In the genomic region with DNA sequence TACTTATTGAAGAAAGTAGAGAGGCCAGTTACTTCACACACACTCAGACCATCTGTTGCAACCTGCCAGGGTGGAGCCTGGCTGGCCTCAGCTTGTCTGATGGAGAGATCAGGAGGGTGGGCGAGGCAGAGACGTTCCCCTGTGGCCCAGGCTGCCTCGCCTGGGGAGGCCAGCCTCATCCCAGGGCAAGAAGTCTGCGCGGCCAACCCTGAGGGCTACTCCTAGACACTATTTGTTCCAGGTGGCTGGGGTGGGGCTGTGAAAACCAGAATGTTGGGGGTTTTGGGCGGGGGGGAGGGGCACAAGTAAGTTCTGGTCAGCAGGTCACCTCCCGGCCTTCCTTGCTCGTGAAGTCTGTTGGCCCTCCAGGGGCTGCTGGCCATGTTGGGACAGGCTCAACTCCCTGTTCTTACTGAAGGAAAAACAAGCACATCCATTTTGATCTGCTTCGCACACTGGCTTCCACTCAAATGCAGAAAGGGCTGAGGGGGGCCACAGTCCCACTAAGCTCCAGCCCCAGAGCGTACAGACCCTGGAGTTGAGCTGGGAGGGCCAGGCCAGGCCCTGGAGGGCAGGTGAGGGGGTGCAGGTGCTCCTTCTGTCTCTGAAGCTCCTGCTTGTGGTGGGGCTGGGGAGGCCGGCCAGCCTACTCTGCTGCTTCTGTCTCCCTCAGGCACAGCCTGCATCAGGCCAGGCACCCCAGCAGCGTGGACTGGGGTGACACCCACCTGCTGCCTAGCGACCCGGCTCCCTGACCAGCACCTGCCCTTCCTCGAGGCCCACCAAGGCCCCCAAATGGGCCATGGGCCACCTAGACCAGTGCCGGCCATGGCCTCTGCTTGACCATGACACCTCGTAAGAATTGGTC, we compare ENCODE assay signal across 20 cellular contexts. TPM values are rescaled to one million over a fixed set of nuclear protein-coding genes. Genes with fewer than 3 reads are reported as not detected.
DNase-seq lines count a peak whose midpoint lies in the region; ATAC-seq and TF ChIP-seq lines count a peak whose summit lies in the region.
"Had no signal": no experiment of that assay in that cellular context is flagged by ENCODE, and none has a peak within 500 bp of the region (broad histone marks: within the 10 kb centered on the region; RNA-seq: fewer than 3 reads in every experiment).

No MANE protein-coding gene starts in this region.

- peaks cover 22% of the 10 kb centered on the region for H3K36me3 Mint-ChIP-seq in T-helper 1 cell treated with Interleukin-12 subunit alpha and Interleukin-12 subunit beta and Interleukin-4 antibody, amounts not matched to agents 30 μg/mL and 1 μg/mL, for 36 hours (ENCODE audit: low read depth)
- H3K36me3 Mint-ChIP-seq in CD14-positive monocyte, result peaks cover 31 to 42% of the 10 kb centered on the region in 2 donors
- H3K36me3 Mint-ChIP-seq in activated CD4-positive, alpha-beta T cell treated with anti-CD3 and anti-CD28 coated beads, Interleukin-2, amount 10 ng/mL, durations not matched to agents 7 days and 5 days (ENCODE audit: low read depth), result peaks cover 25% of the 10 kb centered on the region
- H3K36me3 Mint-ChIP-seq: IgD-negative memory B cell had no signal

- no peaks in the 10 kb centered on the region for H3K4me1 ChIP-seq in HCT116 (ENCODE audit: control insufficient read depth in 1 of 2, insufficient read depth in 2 of 2, low read length in 2 of 2)
- peaks cover 0 to 8% (median 3%) of the 10 kb centered on the region in 4 donors for H3K4me1 ChIP-seq in stomach
- H3K4me1 ChIP-seq: body of pancreas, transverse colon had no signal

- peaks cover 13% of the 10 kb centered on the region for H3K4me1 Mint-ChIP-seq in T-helper 1 cell treated with Interleukin-12 subunit alpha and Interleukin-12 subunit beta and Interleukin-4 antibody, amounts not matched to agents 30 μg/mL and 1 μg/mL, for 36 hours (ENCODE audit: low read depth)
- peaks cover 4% of the 10 kb centered on the region for H3K4me1 Mint-ChIP-seq in CD14-positive monocyte
- H3K4me1 Mint-ChIP-seq in activated CD4-positive, alpha-beta T cell treated with anti-CD3 and anti-CD28 coated beads, Interleukin-2, amount 10 ng/mL, durations not matched to agents 7 days and 5 days, result peaks cover 4% of the 10 kb centered on the region
- H3K4me1 Mint-ChIP-seq: activated CD4-positive, alpha-beta T cell treated with anti-CD3 and anti-CD28 coated beads for 36 hours had no signal

- CTCF ChIA-PET in HCT116 (lab: Charles Lee), result no interaction called here
- CTCF ChIA-PET in activated CD4-positive, alpha-beta T cell treated with anti-CD3 and anti-CD28 coated beads, Interleukin-2, amount 10 ng/mL, durations not matched to agents 7 days and 5 days (lab: Charles Lee), result interaction anchor here (1.3 kb wide), 1 partner anchor 184 kb away, joined by 3 read pairs; no protein-coding TSS in a partner anchor

- no peak for TF ChIP-seq EP300 in stomach (IDR thresholded peaks at IDR 0.05)

- H3K36me3 ChIP-seq in HCT116 (ENCODE audit: control insufficient read depth in 1 of 2, insufficient read depth in 2 of 2, low read length in 2 of 2), result peaks cover 10 to 13% of the 10 kb centered on the region in 2 experiments; a peak in 3 of 4 replicates
- H3K36me3 ChIP-seq in stomach, result peaks cover 21 to 45% (median 39%) of the 10 kb centered on the region in 4 donors

- H3K9me3 ChIP-seq in HCT116 (ENCODE audit: control insufficient read depth in 1 of 2, insufficient read depth in 1 of 2, low read depth in 1 of 2, low read length in 2 of 2), result no peaks in the 10 kb centered on the region
- H3K9me3 ChIP-seq in stomach, result no peaks in the 10 kb centered on the region
- H3K9me3 ChIP-seq: body of pancreas, transverse colon had no signal

- TF ChIP-seq RAD21 in HCT116 (IDR thresholded peaks at IDR 0.05; ENCODE audit: low read depth), result no peak

- intact Hi-C loops in HCT116 (cut with micrococcal nuclease) (no loop called here), stomach (cut with DNase I; ENCODE audit: low total_unique reads) (no loop called here), CD14-positive monocyte (cut with micrococcal nuclease) (no loop called here)

- no peak for DNase-seq in T-helper 1 cell
- DNase-seq in HCT116 (ENCODE audit: low read depth, low spot score), result no peak
- peak; percentile 55 to 56 for DNase-seq in erythroblast (lab: John Stamatoyannopoulos, UW)
- peak; percentile 23 for DNase-seq in stomach
- no peak for DNase-seq in CD14-positive monocyte (ENCODE audit: low spot score)
- DNase-seq in activated CD4-positive, alpha-beta T cell treated with anti-CD3 and anti-CD28 coated beads, Interleukin-2, amount 10 ng/mL, durations not matched to agents 7 days and 5 days, result no peak
- DNase-seq: activated CD4-positive, alpha-beta T cell treated with anti-CD3 and anti-CD28 coated beads for 36 hours; body of pancreas; COR-L47; NCI-H1048; nucleus accumbens; SHP77; stimulated activated CD4-positive, alpha-beta T cell treated with anti-CD3 and anti-CD28 coated beads, Interleukin-2, amount 100 ng/mL, for 48 hours; T-helper 9 cell; transverse colon had no signal

- no peak overlapping the region for H3K4me3 Mint-ChIP-seq in T-helper 1 cell treated with Interleukin-12 subunit alpha and Interleukin-12 subunit beta and Interleukin-4 antibody, amounts not matched to agents 30 μg/mL and 1 μg/mL, for 36 hours
- no peak overlapping the region for H3K4me3 Mint-ChIP-seq in CD14-positive monocyte
- H3K4me3 Mint-ChIP-seq in activated CD4-positive, alpha-beta T cell treated with anti-CD3 and anti-CD28 coated beads, Interleukin-2, amount 10 ng/mL, durations not matched to agents 7 days and 5 days, result no peak overlapping the region
- H3K4me3 Mint-ChIP-seq: activated CD4-positive, alpha-beta T cell treated with anti-CD3 and anti-CD28 coated beads for 36 hours; IgD-negative memory B cell; mesothelial cell of epicardium had no signal

- H3K4me2 ChIP-seq in HCT116 (ENCODE audit: low read length), result no peak overlapping the region

- POLR2A ChIA-PET in HCT116 (lab: Charles Lee), result no interaction called here
- POLR2A ChIA-PET in activated CD4-positive, alpha-beta T cell treated with anti-CD3 and anti-CD28 coated beads, Interleukin-2, amount 10 ng/mL, durations not matched to agents 7 days and 5 days (lab: Charles Lee), result interaction anchor here (0.5 kb wide), 1 partner anchor 11 kb away, joined by 5 read pairs; no protein-coding TSS in a partner anchor

- RAD21 ChIA-PET in HCT116 (lab: Charles Lee; ENCODE audit: low non-redundant PET in 1 of 2, low total read pairs in 2 of 2, uncharacterized antibody in 2 of 2, unreplicated experiment in 2 of 2), result no interaction called here

- H3K27ac ChIP-seq in HCT116 (ENCODE audit: low read depth, low read length), result no peak overlapping the region
- H3K27ac ChIP-seq in stomach, result no peak overlapping the region
- H3K27ac ChIP-seq: body of pancreas, transverse colon had no signal

- no peaks in the 10 kb centered on the region for H3K9me2 ChIP-seq in HCT116 (ENCODE audit: insufficient read depth)

- H3K79me2 ChIP-seq in HCT116 (ENCODE audit: insufficient read depth, low read length), result no peaks in the 10 kb centered on the region

- WGBS in stomach, 5 donors, result 83 to 91% (median 87%) methylated on average over 16 to 17 of the region's 17 CpGs

- H3K27me3 ChIP-seq in HCT116 (ENCODE audit: insufficient read depth, low read length), result no peaks in the 10 kb centered on the region
- no peaks in the 10 kb centered on the region for H3K27me3 ChIP-seq in stomach
- H3K27me3 ChIP-seq: body of pancreas, transverse colon had no signal

- H4K20me1 ChIP-seq in HCT116 (ENCODE audit: insufficient read depth), result no peaks in the 10 kb centered on the region

- no TSS peak for BruUV-seq in HCT116 (replicated peaks; lab: Mats Ljungman, UMichigan)

- H3K4me3 ChIP-seq in HCT116 (replicated peaks in 1 of 2; ENCODE audit: low read depth in 1 of 2, low read length in 2 of 2) (no peak overlapping the region), stomach (no peak overlapping the region)
- H3K4me3 ChIP-seq: body of pancreas, transverse colon had no signal

- peak overlapping the region; percentile 57 for H3K27ac Mint-ChIP-seq in T-helper 1 cell treated with Interleukin-12 subunit alpha and Interleukin-12 subunit beta and Interleukin-4 antibody, amounts not matched to agents 30 μg/mL and 1 μg/mL, for 36 hours
- peak overlapping the region in 2 of 7 donors; percentile 22 to 32 for H3K27ac Mint-ChIP-seq in CD14-positive monocyte
- H3K27ac Mint-ChIP-seq in activated CD4-positive, alpha-beta T cell treated with anti-CD3 and anti-CD28 coated beads, Interleukin-2, amount 10 ng/mL, durations not matched to agents 7 days and 5 days, result no peak overlapping the region
- H3K27ac Mint-ChIP-seq: activated CD4-positive, alpha-beta T cell treated with anti-CD3 and anti-CD28 coated beads for 36 hours; IgD-negative memory B cell; mesothelial cell of epicardium had no signal

- H3K9ac ChIP-seq in HCT116 (ENCODE audit: low read length), result no peak overlapping the region

- ATAC-seq in HCT116 (peak; percentile 23; the same call in 1 of the 2 replicates), GM19455 (IDR thresholded peaks at IDR 0.05; ENCODE audit: unreplicated experiment) (no peak)
- ATAC-seq: activated CD4-positive, alpha-beta T cell treated with anti-CD3 and anti-CD28 coated beads for 36 hours; body of pancreas; esophagus mucosa had no signal

- no peaks in the 10 kb centered on the region for H3K9me3 Mint-ChIP-seq in T-helper 1 cell treated with Interleukin-12 subunit alpha and Interleukin-12 subunit beta and Interleukin-4 antibody, amounts not matched to agents 30 μg/mL and 1 μg/mL, for 36 hours
- no peaks in the 10 kb centered on the region for H3K9me3 Mint-ChIP-seq in CD14-positive monocyte
- H3K9me3 Mint-ChIP-seq in activated CD4-positive, alpha-beta T cell treated with anti-CD3 and anti-CD28 coated beads, Interleukin-2, amount 10 ng/mL, durations not matched to agents 7 days and 5 days, result no peaks in the 10 kb centered on the region
- H3K9me3 Mint-ChIP-seq: IgD-negative memory B cell, mesothelial cell of epicardium had no signal

- H3K27me3 Mint-ChIP-seq in T-helper 1 cell treated with Interleukin-12 subunit alpha and Interleukin-12 subunit beta and Interleukin-4 antibody, amounts not matched to agents 30 μg/mL and 1 μg/mL, for 36 hours (ENCODE audit: low read depth), result no peaks in the 10 kb centered on the region
- H3K27me3 Mint-ChIP-seq in CD14-positive monocyte (ENCODE audit: low read depth in 3 of 3), result peaks cover 0 to 3% (median 0%) of the 10 kb centered on the region in 3 donors
- no peaks in the 10 kb centered on the region for H3K27me3 Mint-ChIP-seq in activated CD4-positive, alpha-beta T cell treated with anti-CD3 and anti-CD28 coated beads, Interleukin-2, amount 10 ng/mL, durations not matched to agents 7 days and 5 days
- H3K27me3 Mint-ChIP-seq: activated CD4-positive, alpha-beta T cell treated with anti-CD3 and anti-CD28 coated beads for 36 hours; IgD-negative memory B cell had no signal

- no peak for TF ChIP-seq CTCF in HCT116 (IDR thresholded peaks at IDR 0.05 in 2 of 3, conservative IDR thresholded peaks at IDR 0.05 in 1 of 3; ENCODE audit: borderline replicate concordance in 1 of 3, insufficient read depth in 1 of 3, low read depth in 2 of 3, low read length in 2 of 3)
- no peak for TF ChIP-seq CTCF in stomach (IDR thresholded peaks at IDR 0.05)
- TF ChIP-seq CTCF in CD14-positive monocyte (IDR thresholded peaks at IDR 0.05), result no peak

- TF ChIP-seq POLR2A in HCT116 (IDR thresholded peaks at IDR 0.05; ENCODE audit: borderline replicate concordance, extremely low read depth, insufficient read depth, insufficient read length) (no peak), erythroblast (IDR thresholded peaks at IDR 0.05; ENCODE audit: low read length) (no peak), stomach (IDR thresholded peaks at IDR 0.05) (no peak)

- H2AFZ ChIP-seq in HCT116 (ENCODE audit: low read depth, low read length, poor library complexity, severe bottlenecking), result no peak overlapping the region

RNA-seq across cellular contexts. Expression of gene SECISBP2, which starts 46.6 kb away (rescaled TPM):
- total RNA-seq in HCT116 (2021; ENCODE audit: unreplicated experiment) (41.6 TPM), stomach (100 to 1,000 TPM in 2 of 5 donors, 10 to 100 TPM in 3; 56.8 to 136 (median 86.6) TPM)
- 25.7 and 27.3 TPM in 2 replicates for polyA plus RNA-seq in HCT116 (2012)
- polyA plus RNA-seq in stomach (10 to 100 TPM; 18.1 to 19.6 (median 18.5) TPM), CD14-positive monocyte (1 to 10 TPM; 8.6 to 9.8 TPM)
- 10 to 100 TPM; 43.4 to 46.0 TPM for total RNA-seq in activated CD4-positive, alpha-beta T cell treated with anti-CD3 and anti-CD28 coated beads, Interleukin-2, amount 10 ng/mL, durations not matched to agents 7 days and 5 days

RNA-seq across cellular contexts. Expression of gene CKS2, which starts 53.9 kb away (rescaled TPM):
- total RNA-seq in HCT116 (2021; ENCODE audit: unreplicated experiment) (242 TPM), stomach (10 to 100 TPM in 2 of 5 donors, 1 to 10 TPM in 1, not detected in 2; 1.4 to 34.7 (median 25.4) TPM)
- 384 and 475 TPM in 2 replicates for polyA plus RNA-seq in HCT116 (2012)
- polyA plus RNA-seq in stomach (10 to 100 TPM; 43.5 to 84.0 (median 76.6) TPM), CD14-positive monocyte (10 to 100 TPM; 12.3 to 14.5 TPM)
- total RNA-seq in activated CD4-positive, alpha-beta T cell treated with anti-CD3 and anti-CD28 coated beads, Interleukin-2, amount 10 ng/mL, durations not matched to agents 7 days and 5 days, result 100 to 1,000 TPM; 170 to 206 TPM

Comparison
In these comparisons a context has a peak if more than half of its experiments do, and no peak if none do; other contexts are left out.
1. DNase-seq: peak in erythroblast (2 of 2) and stomach (single experiment); none in T-helper 1 cell (0 of 5), HCT116 (single experiment), CD14-positive monocyte (single experiment) and activated CD4-positive, alpha-beta T cell treated with anti-CD3 and anti-CD28 coated beads, Interleukin-2, amount 10 ng/mL, durations not matched to agents 7 days and 5 days (single experiment).